8 cellular contexts compared by ENCODE assay signal in the genomic region with DNA sequence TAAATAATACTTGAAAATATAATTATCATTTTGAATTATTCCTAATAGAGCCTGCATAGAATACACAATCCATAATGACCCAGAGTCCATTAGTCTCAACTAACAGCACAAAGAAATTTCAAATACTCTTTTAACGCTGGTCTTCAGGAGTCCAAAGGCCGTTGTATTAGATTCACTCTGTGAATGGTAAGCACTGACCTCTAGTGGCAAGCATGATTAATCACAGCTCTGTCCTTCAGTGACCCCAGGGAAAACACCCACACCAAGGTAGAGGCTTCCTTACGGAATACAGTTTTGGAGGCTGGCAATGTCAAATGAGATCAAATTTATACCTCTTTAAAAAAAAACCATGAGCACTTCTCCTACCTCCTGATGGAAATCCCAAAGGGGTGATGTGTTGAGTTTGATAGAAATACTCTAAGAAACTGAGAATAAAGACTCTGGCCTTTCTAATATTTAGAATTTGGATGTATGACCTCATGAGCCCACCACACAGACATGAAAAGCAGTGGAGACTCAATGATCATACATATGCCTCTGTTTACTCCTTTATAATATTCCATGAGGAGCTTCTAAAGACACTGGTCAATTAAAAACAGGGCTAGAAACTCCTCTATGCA.
DNase-seq lines count a peak whose midpoint lies in the region; ATAC-seq, FAIRE-seq and TF ChIP-seq lines count a peak whose summit lies in the region.

No MANE protein-coding gene starts in this region.

- no peaks in the 10 kb centered on the region for H3K4me1 ChIP-seq in body of pancreas
- no peaks in the 10 kb centered on the region for H3K4me1 ChIP-seq in stomach

- DNase-seq in DMS53 (lab: John Stamatoyannopoulos, UW) = peak; percentile 75
- DNase-seq in GM19239 (ENCODE audit: insufficient read length, low spot score) = peak; percentile 9
- DNase-seq in NCI-H69 (lab: John Stamatoyannopoulos, UW) = peak; percentile 53
- DNase-seq in body of pancreas = peak; percentile 19 to 50 (median 34)
- DNase-seq in inferior parietal cortex (ENCODE audit: extremely low spot score) = peak; percentile 79
- DNase-seq in stomach = no peak
- DNase-seq in effector CD4-positive, alpha-beta T cell = no peak

- H3K27me3 ChIP-seq in body of pancreas (no peaks in the 10 kb centered on the region), stomach (no peaks in the 10 kb centered on the region)

- H3K9me3 ChIP-seq in body of pancreas = no peaks in the 10 kb centered on the region
- H3K9me3 ChIP-seq in stomach = no peaks in the 10 kb centered on the region

- H3K36me3 ChIP-seq in body of pancreas (replicated peaks in 1 of 2; ENCODE audit: insufficient read depth in 1 of 2, low read depth in 2 of 2) (no peaks in the 10 kb centered on the region), stomach (no peaks in the 10 kb centered on the region)

- ATAC-seq in HG03097 (IDR thresholded peaks at IDR 0.05; ENCODE audit: low FRiP score, unreplicated experiment) = peak; percentile 99
- ATAC-seq in body of pancreas = peak; percentile 91

- no peak overlapping the region for H3K4me3 ChIP-seq in body of pancreas
- no peak overlapping the region for H3K4me3 ChIP-seq in stomach

- FAIRE-seq in GM19239 (lab: Jason Lieb, UNC) = peak; percentile 73

- 2 to 7% methylated on average over 3 of the region's 3 CpGs for WGBS in body of pancreas, 2 donors
- 0 to 8% (median 6%) methylated on average over 3 of the region's 3 CpGs for WGBS in stomach, 5 donors

- TF ChIP-seq CTCF in body of pancreas (IDR thresholded peaks at IDR 0.05) = peak; percentile 36 to 79 (median 69)
- peak in 4 of 7 experiments; percentile 52 to 67 (median 62) for TF ChIP-seq CTCF in stomach (IDR thresholded peaks at IDR 0.05)

- H3K27ac ChIP-seq in body of pancreas (no peak overlapping the region), stomach (no peak overlapping the region)

- no peak for TF ChIP-seq EP300 in stomach (IDR thresholded peaks at IDR 0.05)

- intact Hi-C loops in body of pancreas (cut with DNase I) (no loop called here), stomach (cut with DNase I; ENCODE audit: low total_unique reads) (no loop called here)

- TF ChIP-seq POLR2A in body of pancreas (IDR thresholded peaks at IDR 0.05) (no peak), stomach (IDR thresholded peaks at IDR 0.05) (no peak)

Comparison
In these comparisons a context has a peak if more than half of its experiments do, and no peak if none do; other contexts are left out.
1. DNase-seq: peak in DMS53 (single experiment), GM19239 (single experiment), NCI-H69 (single experiment), body of pancreas (4 of 4) and inferior parietal cortex (single experiment); none in stomach (single experiment) and effector CD4-positive, alpha-beta T cell (single experiment).